ENCODE assay signal across 18 cellular contexts in the genomic region with DNA sequence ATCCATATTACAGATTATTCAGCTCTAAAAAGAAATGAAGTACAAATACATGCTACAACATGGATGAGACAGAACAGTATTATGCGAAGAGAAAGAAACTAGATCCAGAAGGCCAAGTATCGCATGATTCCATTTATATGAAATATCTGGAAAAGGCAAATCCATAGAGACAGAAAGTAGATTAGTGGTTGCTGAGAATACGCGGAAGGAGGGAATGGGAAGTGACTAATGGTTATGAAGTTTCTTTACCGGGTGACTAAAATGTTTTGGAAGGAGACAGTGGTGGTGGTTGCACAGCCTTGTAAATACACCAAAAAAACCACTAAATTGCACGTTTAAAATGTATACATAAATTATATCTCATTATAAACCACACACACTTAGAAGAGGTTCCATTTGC. TPM values are rescaled to one million over a fixed set of nuclear protein-coding genes. Genes with fewer than 3 reads are reported as not detected.
DNase-seq lines count a peak whose midpoint lies in the region; ATAC-seq, FAIRE-seq and TF ChIP-seq lines count a peak whose summit lies in the region.
"Had no signal": no experiment of that assay in that cellular context is flagged by ENCODE, and none has a peak within 500 bp of the region (broad histone marks: within the 10 kb centered on the region; RNA-seq: fewer than 3 reads in every experiment).

No MANE protein-coding gene starts in this region.

- no peaks in the 10 kb centered on the region for H3K9me1 ChIP-seq in keratinocyte (ENCODE audit: control insufficient read depth, extremely low read depth, insufficient read depth, low read length)

- H3K9ac ChIP-seq in keratinocyte (ENCODE audit: control insufficient read depth, extremely low read depth, insufficient read depth, low read length) = peak overlapping the region; percentile 8

- FAIRE-seq in keratinocyte (lab: Jason Lieb, UNC) = peak; percentile 83

- no peaks in the 10 kb centered on the region for H3K9me3 ChIP-seq in keratinocyte (ENCODE audit: control insufficient read depth, low read depth, low read length)

- no peak for TF ChIP-seq CTCF in AG10803 (conservative IDR thresholded peaks at IDR 0.05; ENCODE audit: low read length)
- TF ChIP-seq CTCF in keratinocyte (optimal IDR thresholded peaks at IDR 0.05 in 1 of 3, IDR thresholded peaks at IDR 0.05 in 1 of 3, conservative IDR thresholded peaks at IDR 0.05 in 1 of 3; ENCODE audit: extremely low read depth in 1 of 3, insufficient read depth in 2 of 3, low read length in 3 of 3) = no peak

- H2AFZ ChIP-seq in keratinocyte (ENCODE audit: control insufficient read depth, low read length) = no peak overlapping the region

- dilution Hi-C loops in keratinocyte (cut with MboI; ENCODE audit: extremely low pct_ligation_motif_present, low sequenced_read_pairs) = no loop called here

- no peak for ATAC-seq in GM19328 (IDR thresholded peaks at IDR 0.05; ENCODE audit: unreplicated experiment)
- ATAC-seq: stimulated activated effector memory CD8-positive, alpha-beta T cell treated with anti-CD3 and anti-CD28 coated beads, Interleukin-12 subunit alpha, Interleukin-12 subunit beta, amount 100 ng/mL, for 72 hours had no signal

- peak overlapping the region; percentile 82 for H3K27ac ChIP-seq in keratinocyte (ENCODE audit: control insufficient read depth, insufficient read depth, low read length)

- no peaks in the 10 kb centered on the region for H4K20me1 ChIP-seq in keratinocyte (ENCODE audit: control insufficient read depth, extremely low read depth, insufficient read depth, low read length)

- H3K4me3 ChIP-seq in AG10803 (ENCODE audit: low read length) (0 out of 2 replicates have a peak overlapping the region, but pooled peaks have one; percentile 5), keratinocyte (ENCODE audit: control insufficient read depth in 2 of 3, extremely low read depth in 1 of 3, insufficient read depth in 2 of 3, low read depth in 1 of 3, low read length in 3 of 3) (peak overlapping the region in 2 of 3 experiments; percentile 55 to 62)
- H3K4me3 ChIP-seq: lung had no signal

- H3K4me2 ChIP-seq in keratinocyte (ENCODE audit: control insufficient read depth, extremely low read depth, insufficient read depth, low read depth, low read length) = peak overlapping the region; percentile 94

- H3K4me1 ChIP-seq in keratinocyte (ENCODE audit: control insufficient read depth, extremely low read depth, insufficient read depth, low read length) = peaks cover 32% of the 10 kb centered on the region

- DNase-seq in AG10803 (ENCODE audit: low read depth) (peak; percentile 80), LHCN-M2 (ENCODE audit: low read depth) (peak; percentile 84), astrocyte of the hippocampus (ENCODE audit: low read depth, low spot score) (peak; percentile 51), keratinocyte (ENCODE audit: low read depth, low spot score) (no peak), OCI-M2 (lab: John Stamatoyannopoulos, UW; ENCODE audit: unreplicated experiment) (no peak), SHP77 treated with DMSO at 0.1 percent for 48 hours (lab: John Stamatoyannopoulos, UW) (no peak), NCI-H1694 (lab: John Stamatoyannopoulos, UW) (no peak)
- DNase-seq: activated CD4-positive, alpha-beta T cell treated with anti-CD3 and anti-CD28 coated beads, Interleukin-2, amount 50 U/mL, for 1 hour; CD4-positive, alpha-beta T cell; head of caudate nucleus; stimulated activated CD4-positive, alpha-beta T cell treated with anti-CD3 and anti-CD28 coated beads, Interleukin-1b, Interleukin-23, amount 100 ng/mL, for 48 hours had no signal

- H3K36me3 ChIP-seq in keratinocyte (ENCODE audit: control insufficient read depth in 2 of 2, extremely low read depth in 1 of 2, insufficient read depth in 2 of 2, low read length in 2 of 2) = peaks cover 18 to 46% of the 10 kb centered on the region in 2 experiments

- no peaks in the 10 kb centered on the region for H3K27me3 ChIP-seq in keratinocyte (ENCODE audit: control insufficient read depth, extremely low read depth, insufficient read depth, low read length)

- H3K79me2 ChIP-seq in keratinocyte (ENCODE audit: control insufficient read depth, insufficient read depth, low read length) = peaks cover 45% of the 10 kb centered on the region

RNA-seq across cellular contexts. Expression of gene PRDM4, which starts 12.5 kb away (rescaled TPM):
- total RNA-seq in LHCN-M2 (2014; rRNA removed) = 38.7 and 40.7 TPM in 2 replicates
- polyA plus RNA-seq in LHCN-M2 (2012) = 12.3 TPM
- 26.5 to 27.5 TPM (median 27.2 TPM) in 3 replicates for polyA plus RNA-seq in keratinocyte
- polyA plus RNA-seq in keratinocyte (2011; ENCODE audit: low read depth) = 10.1 TPM
- polyA plus RNA-seq in keratinocyte (2011; cell fraction: cytosol; rRNA removed) = 20.9 and 33.6 TPM in 2 replicates
- 35.9 and 38.5 TPM in 2 replicates for polyA plus RNA-seq in keratinocyte (2011; cell fraction: nucleus; rRNA removed)
- 18.6 and 19.8 TPM in 2 replicates for polyA plus RNA-seq in keratinocyte (2012; ENCODE audit: low replicate concordance)
- polyA minus RNA-seq in keratinocyte = 27.3 to 32.0 TPM (median 28.1 TPM) in 3 replicates
- 17.3 TPM for polyA minus RNA-seq in keratinocyte (2011; cell fraction: cytosol; rRNA and poly(A)+ RNA removed)
- 13.7 and 23.3 TPM in 2 replicates for polyA minus RNA-seq in keratinocyte (2011; cell fraction: nucleus; rRNA and poly(A)+ RNA removed)

RNA-seq across cellular contexts. Expression of gene ASCL4, which starts 26.0 kb away (rescaled TPM):
- not detected in 2 replicates for total RNA-seq in LHCN-M2 (2014; rRNA removed)
- polyA plus RNA-seq in LHCN-M2 (2012) = not detected
- not detected in 3 replicates for polyA plus RNA-seq in keratinocyte
- not detected for polyA plus RNA-seq in keratinocyte (2011; ENCODE audit: low read depth)
- polyA plus RNA-seq in keratinocyte (2011; cell fraction: cytosol; rRNA removed) = not detected in 2 replicates
- polyA plus RNA-seq in keratinocyte (2011; cell fraction: nucleus; rRNA removed) = not detected in 2 replicates
- not detected in 2 replicates for polyA plus RNA-seq in keratinocyte (2012; ENCODE audit: low replicate concordance)
- not detected in 3 replicates for polyA minus RNA-seq in keratinocyte
- polyA minus RNA-seq in keratinocyte (2011; cell fraction: cytosol; rRNA and poly(A)+ RNA removed) = not detected
- not detected in 2 replicates for polyA minus RNA-seq in keratinocyte (2011; cell fraction: nucleus; rRNA and poly(A)+ RNA removed)
- total RNA-seq: activated T-helper 2 cell treated with anti-CD3 and anti-CD28 coated beads, Interferon-gamma antibody, Interleukin-2, Interleukin-4, amounts not matched to agents 10 μg/mL and 5 μg/mL and 100 μg/mL, durations not matched to agents 14 hours and 24 hours and 36 hours; CD4-positive, alpha-beta T cell; cerebellum; lung; osteocyte; T-helper 1 cell treated with Interleukin-12 subunit alpha and Interleukin-12 subunit beta and Interleukin-4 antibody, amounts not matched to agents 30 ng/mL and 1 ng/mL, for 36 hours had no signal
- polyA plus RNA-seq: lung had no signal

Comparison
In these comparisons a context has a peak if more than half of its experiments do, and no peak if none do; other contexts are left out.
1. DNase-seq: peak in AG10803 (single experiment), LHCN-M2 (single experiment) and astrocyte of the hippocampus (single experiment); none in keratinocyte (single experiment), OCI-M2 (single experiment), SHP77 treated with DMSO at 0.1 percent for 48 hours (single experiment) and NCI-H1694 (single experiment).